21 cellular contexts compared by ENCODE assay signal in the genomic region with DNA sequence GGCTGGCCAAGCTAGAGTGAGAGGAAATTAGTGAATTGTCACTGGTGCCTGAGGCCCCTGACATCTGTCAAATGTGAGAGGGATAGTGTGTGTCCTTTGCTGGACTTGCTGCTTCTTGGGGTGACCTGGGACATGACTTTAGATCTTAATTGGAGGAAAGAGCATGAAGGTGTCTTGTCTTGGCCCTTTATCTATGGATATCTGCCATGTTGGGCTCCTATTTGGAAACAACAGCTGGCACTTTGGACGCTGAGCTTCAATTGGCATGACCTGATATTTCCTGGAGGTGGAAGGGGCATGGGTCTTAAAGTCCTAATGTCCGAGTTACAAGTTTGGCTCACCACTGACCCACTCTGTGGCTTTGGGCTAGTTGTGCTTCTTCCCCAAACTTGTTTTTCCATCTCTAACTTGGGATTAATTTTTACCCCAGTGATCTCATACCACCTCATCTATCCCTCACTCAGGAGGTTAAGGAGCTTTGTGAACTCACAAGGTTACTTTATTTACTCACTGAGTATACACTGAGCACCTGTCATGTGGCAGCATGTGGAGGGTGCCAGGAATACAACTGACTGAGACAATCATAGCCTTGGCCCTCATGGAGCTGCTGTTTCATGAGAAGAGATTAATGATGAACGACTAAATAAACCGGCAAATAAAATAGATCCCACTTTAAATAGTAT. TPM values are rescaled to one million over a fixed set of nuclear protein-coding genes. Genes with fewer than 3 reads are reported as not detected.
DNase-seq lines count a peak whose midpoint lies in the region; ATAC-seq and TF ChIP-seq lines count a peak whose summit lies in the region.
"Had no signal": no experiment of that assay in that cellular context is flagged by ENCODE, and none has a peak within 500 bp of the region (broad histone marks: within the 10 kb centered on the region; RNA-seq: fewer than 3 reads in every experiment).

No MANE protein-coding gene starts in this region.

- H3K36me3 Mint-ChIP-seq in activated CD8-positive, alpha-beta memory T cell treated with anti-CD3 and anti-CD28 coated beads, Interleukin-2, amount 10 ng/mL, durations not matched to agents 7 days and 5 days = no peaks in the 10 kb centered on the region
- H3K36me3 Mint-ChIP-seq in naive thymus-derived CD8-positive, alpha-beta T cell = no peaks in the 10 kb centered on the region
- no peaks in the 10 kb centered on the region for H3K36me3 Mint-ChIP-seq in activated T-cell treated with anti-CD3 and anti-CD28 coated beads, Interleukin-2, amount 50 U/mL, for 24 hours (ENCODE audit: low read depth)
- H3K36me3 Mint-ChIP-seq: CD14-positive monocyte had no signal

- H3K27me3 ChIP-seq in esophagus muscularis mucosa (peaks cover 0 to 12% (median 0%) of the 10 kb centered on the region in 4 donors), left lung (peaks cover 0 to 11% of the 10 kb centered on the region in 2 donors), WERI-Rb-1 (ENCODE audit: insufficient read depth, low read depth, severe bottlenecking) (peaks cover 19% of the 10 kb centered on the region)

- CTCF ChIA-PET in activated CD8-positive, alpha-beta memory T cell treated with anti-CD3 and anti-CD28 coated beads, Interleukin-2, amount 10 ng/mL, durations not matched to agents 7 days and 5 days (lab: Charles Lee) = no interaction called here

- TF ChIP-seq CTCF in esophagus muscularis mucosa (IDR thresholded peaks at IDR 0.05) (no peak), left lung (IDR thresholded peaks at IDR 0.05) (no peak), WERI-Rb-1 (IDR thresholded peaks at IDR 0.05; ENCODE audit: low read depth, low read length) (no peak)

- H3K27ac Mint-ChIP-seq in activated CD8-positive, alpha-beta memory T cell treated with anti-CD3 and anti-CD28 coated beads, Interleukin-2, amount 10 ng/mL, durations not matched to agents 7 days and 5 days = no peak overlapping the region
- H3K27ac Mint-ChIP-seq in naive thymus-derived CD8-positive, alpha-beta T cell = no peak overlapping the region
- no peak overlapping the region for H3K27ac Mint-ChIP-seq in activated T-cell treated with anti-CD3 and anti-CD28 coated beads, Interleukin-2, amount 50 U/mL, for 24 hours
- H3K27ac Mint-ChIP-seq: CD14-positive monocyte had no signal

- intact Hi-C loops in esophagus muscularis mucosa (cut with DNase I) = no loop called here
- intact Hi-C loops in left lung (cut with DNase I) = no loop called here

- WGBS in esophagus muscularis mucosa = 83% methylated on average over 4 of the region's 4 CpGs

- H3K4me1 ChIP-seq in esophagus muscularis mucosa (no peaks in the 10 kb centered on the region), left lung (no peaks in the 10 kb centered on the region)
- H3K4me1 ChIP-seq: HAP-1 had no signal

- H3K27me3 Mint-ChIP-seq in activated CD8-positive, alpha-beta memory T cell treated with anti-CD3 and anti-CD28 coated beads, Interleukin-2, amount 10 ng/mL, durations not matched to agents 7 days and 5 days = peaks cover 17% of the 10 kb centered on the region
- peaks cover 11 to 16% (median 15%) of the 10 kb centered on the region in 5 donors for H3K27me3 Mint-ChIP-seq in naive thymus-derived CD8-positive, alpha-beta T cell
- H3K27me3 Mint-ChIP-seq in activated T-cell treated with anti-CD3 and anti-CD28 coated beads, Interleukin-2, amount 50 U/mL, for 24 hours = peaks cover 22% of the 10 kb centered on the region

- no peak overlapping the region for H3K27ac ChIP-seq in esophagus muscularis mucosa (replicated peaks in 1 of 4)
- no peak overlapping the region for H3K27ac ChIP-seq in left lung
- H3K27ac ChIP-seq in WERI-Rb-1 = no peak overlapping the region
- H3K27ac ChIP-seq: GM23248 had no signal

- POLR2A ChIA-PET in naive thymus-derived CD8-positive, alpha-beta T cell (lab: Charles Lee) = no interaction called here

- no peak for ATAC-seq in activated CD8-positive, alpha-beta memory T cell treated with anti-CD3 and anti-CD28 coated beads, Interleukin-2, amount 10 ng/mL, durations not matched to agents 7 days and 5 days
- ATAC-seq in left lung = peak; percentile 15
- ATAC-seq in naive thymus-derived CD8-positive, alpha-beta T cell = no peak
- ATAC-seq: Panc1 had no signal

- no peaks in the 10 kb centered on the region for H3K36me3 ChIP-seq in esophagus muscularis mucosa
- H3K36me3 ChIP-seq in left lung = no peaks in the 10 kb centered on the region
- H3K36me3 ChIP-seq in WERI-Rb-1 = no peaks in the 10 kb centered on the region
- H3K36me3 ChIP-seq: HAP-1 had no signal

- H3K4me3 Mint-ChIP-seq in activated CD8-positive, alpha-beta memory T cell treated with anti-CD3 and anti-CD28 coated beads, Interleukin-2, amount 10 ng/mL, durations not matched to agents 7 days and 5 days = no peak overlapping the region
- H3K4me3 Mint-ChIP-seq in naive thymus-derived CD8-positive, alpha-beta T cell = no peak overlapping the region
- H3K4me3 Mint-ChIP-seq in activated T-cell treated with anti-CD3 and anti-CD28 coated beads, Interleukin-2, amount 50 U/mL, for 24 hours = no peak overlapping the region
- H3K4me3 Mint-ChIP-seq: CD14-positive monocyte had no signal

- peak; percentile 28 for DNase-seq in activated CD8-positive, alpha-beta memory T cell treated with anti-CD3 and anti-CD28 coated beads, Interleukin-2, amount 10 ng/mL, durations not matched to agents 7 days and 5 days
- no peak for DNase-seq in activated CD8-positive, alpha-beta memory T cell treated with anti-CD3 and anti-CD28 coated beads for 24 hours
- peak; percentile 79 for DNase-seq in esophagus muscularis mucosa (ENCODE audit: extremely low spot score)
- no peak for DNase-seq in left lung
- no peak for DNase-seq in naive thymus-derived CD8-positive, alpha-beta T cell
- no peak for DNase-seq in WERI-Rb-1
- DNase-seq in kidney glomerular epithelial cell (lab: John Stamatoyannopoulos, UW) = no peak
- no peak for DNase-seq in activated T-cell treated with anti-CD3 and anti-CD28 coated beads, Interleukin-2, amount 50 U/mL, for 24 hours
- DNase-seq: 8988T, DMS 273 treated with DMSO at 0.1 percent for 48 hours, GDM1, GM23248, IMR-90, MM.1S, NCI-H1092 treated with DMSO at 0.1 percent for 48 hours, NCI-H2081, NCI-H2171 treated with DMSO at 0.1 percent for 48 hours had no signal

- H3K9me3 ChIP-seq in esophagus muscularis mucosa (no peaks in the 10 kb centered on the region), left lung (no peaks in the 10 kb centered on the region), WERI-Rb-1 (ENCODE audit: severe bottlenecking) (no peaks in the 10 kb centered on the region)
- H3K9me3 ChIP-seq: HAP-1 had no signal

- H3K4me3 ChIP-seq in esophagus muscularis mucosa (no peak overlapping the region), left lung (no peak overlapping the region), WERI-Rb-1 (ENCODE audit: low read depth, low read length) (no peak overlapping the region)
- H3K4me3 ChIP-seq: GM23248, HAP-1 had no signal

- H3K9me3 Mint-ChIP-seq in activated CD8-positive, alpha-beta memory T cell treated with anti-CD3 and anti-CD28 coated beads, Interleukin-2, amount 10 ng/mL, durations not matched to agents 7 days and 5 days (ENCODE audit: low read depth) = no peaks in the 10 kb centered on the region
- H3K9me3 Mint-ChIP-seq in naive thymus-derived CD8-positive, alpha-beta T cell = no peaks in the 10 kb centered on the region
- H3K9me3 Mint-ChIP-seq in activated T-cell treated with anti-CD3 and anti-CD28 coated beads, Interleukin-2, amount 50 U/mL, for 24 hours = no peaks in the 10 kb centered on the region
- H3K9me3 Mint-ChIP-seq: CD14-positive monocyte had no signal

- no peak for TF ChIP-seq EP300 in esophagus muscularis mucosa (IDR thresholded peaks at IDR 0.05)

- H3K4me1 Mint-ChIP-seq in activated CD8-positive, alpha-beta memory T cell treated with anti-CD3 and anti-CD28 coated beads, Interleukin-2, amount 10 ng/mL, durations not matched to agents 7 days and 5 days = no peaks in the 10 kb centered on the region
- no peaks in the 10 kb centered on the region for H3K4me1 Mint-ChIP-seq in naive thymus-derived CD8-positive, alpha-beta T cell
- no peaks in the 10 kb centered on the region for H3K4me1 Mint-ChIP-seq in activated T-cell treated with anti-CD3 and anti-CD28 coated beads, Interleukin-2, amount 50 U/mL, for 24 hours (ENCODE audit: low read depth)
- H3K4me1 Mint-ChIP-seq: CD14-positive monocyte had no signal

- no peak for TF ChIP-seq POLR2A in esophagus muscularis mucosa (IDR thresholded peaks at IDR 0.05; ENCODE audit: low read depth)

RNA-seq across cellular contexts. Expression of a gene that starts 30.1 kb away (rescaled TPM):
- total RNA-seq in activated CD8-positive, alpha-beta memory T cell treated with anti-CD3 and anti-CD28 coated beads, Interleukin-2, amount 10 ng/mL, durations not matched to agents 7 days and 5 days = not detected
- total RNA-seq in esophagus muscularis mucosa (1 to 10 TPM in 3 of 4 donors, under 1 TPM in 1; 0.42 to 4.0 (median 2.6) TPM), left lung (10 to 100 TPM in 1 of 2 donors, 1 to 10 TPM in 1; 2.3 to 57.2 TPM)
- not detected for total RNA-seq in naive thymus-derived CD8-positive, alpha-beta T cell
- polyA plus RNA-seq in naive thymus-derived CD8-positive, alpha-beta T cell = not detected
- total RNA-seq: IMR-90 had no signal
- polyA plus RNA-seq: AG04450, IMR-90 had no signal

Comparison
In these comparisons a context has a peak if more than half of its experiments do, and no peak if none do; other contexts are left out.
1. DNase-seq: peak in activated CD8-positive, alpha-beta memory T cell treated with anti-CD3 and anti-CD28 coated beads, Interleukin-2, amount 10 ng/mL, durations not matched to agents 7 days and 5 days (single experiment) and esophagus muscularis mucosa (single experiment); none in activated CD8-positive, alpha-beta memory T cell treated with anti-CD3 and anti-CD28 coated beads for 24 hours (single experiment), left lung (0 of 2), naive thymus-derived CD8-positive, alpha-beta T cell (0 of 10), WERI-Rb-1 (single experiment), kidney glomerular epithelial cell (single experiment) and activated T-cell treated with anti-CD3 and anti-CD28 coated beads, Interleukin-2, amount 50 U/mL, for 24 hours (single experiment).